Comparison of ENCODE assay signal across 23 cellular contexts in genomic region chr10:87579563-87579962, GRCh38.
DNase-seq lines count a peak whose midpoint lies in the region; ATAC-seq, FAIRE-seq and TF ChIP-seq lines count a peak whose summit lies in the region.
"Had no signal": no experiment of that assay in that cellular context is flagged by ENCODE, and none has a peak within 500 bp of the region (broad histone marks: within the 10 kb centered on the region; RNA-seq: fewer than 3 reads in every experiment).

No MANE protein-coding gene starts in this region.

- H3K27me3 ChIP-seq in duodenal mucosa (ENCODE audit: control insufficient read depth in 1 of 2, insufficient read depth in 2 of 2, low read length in 2 of 2) (no peaks in the 10 kb centered on the region), right lobe of liver (no peaks in the 10 kb centered on the region), thoracic aorta (replicated peaks; ENCODE audit: insufficient read depth) (no peaks in the 10 kb centered on the region), small intestine (ENCODE audit: control insufficient read depth in 2 of 2, insufficient read depth in 2 of 2, low read length in 2 of 2) (no peaks in the 10 kb centered on the region)
- H3K27me3 ChIP-seq: cardiac muscle cell, gastroesophageal sphincter, pancreas, vagina had no signal

- DNase-seq in M059J (ENCODE audit: low read depth): peak; percentile 6
- DNase-seq in right lobe of liver: no peak
- no peak for DNase-seq in thoracic aorta (ENCODE audit: low spot score)
- DNase-seq in NOMO-1 treated with dmso at 0.1 percent for 144 hours (lab: John Stamatoyannopoulos, UW; ENCODE audit: unreplicated experiment): no peak
- DNase-seq in small intestine: no peak
- DNase-seq: activated CD4-positive, CD25-positive, alpha-beta regulatory T cell treated with anti-CD3 and anti-CD28 coated beads, Interleukin-2, amount 50 U/mL, for 72 hours; activated T-cell treated with anti-CD3 and anti-CD28 coated beads, Interleukin-2, amount 50 U/mL, for 1 hour; CD4-positive, alpha-beta T cell; KBM-7; naive thymus-derived CD4-positive, alpha-beta T cell; NCI-H1694 treated with DMSO at 0.1 percent for 48 hours; NCI-H69; pancreas; right cardiac atrium; SHP77 treated with DMSO at 0.1 percent for 48 hours; substantia nigra had no signal

- no peak for TF ChIP-seq CTCF in right lobe of liver (IDR thresholded peaks at IDR 0.05)
- TF ChIP-seq CTCF in thoracic aorta (IDR thresholded peaks at IDR 0.05): no peak

- no peak overlapping the region for H3K9ac ChIP-seq in duodenal mucosa (ENCODE audit: low read depth in 1 of 2, low read length in 2 of 2)

- peaks cover 20 to 25% of the 10 kb centered on the region in 2 donors for H3K4me1 ChIP-seq in duodenal mucosa (ENCODE audit: control insufficient read depth in 1 of 2, insufficient read depth in 2 of 2, low read length in 2 of 2)
- H3K4me1 ChIP-seq in right lobe of liver: peaks cover 0 to 19% (median 1%) of the 10 kb centered on the region in 4 donors
- H3K4me1 ChIP-seq in thoracic aorta (ENCODE audit: control insufficient read depth in 1 of 2, low read depth in 2 of 2): peaks cover 4 to 14% of the 10 kb centered on the region in 2 donors
- no peaks in the 10 kb centered on the region for H3K4me1 ChIP-seq in small intestine (ENCODE audit: control insufficient read depth in 2 of 2, insufficient read depth in 1 of 2, low read depth in 1 of 2, low read length in 1 of 2)
- H3K4me1 ChIP-seq: HAP-1, vagina had no signal

- FAIRE-seq in small intestine (lab: Jason Lieb, UNC): no peak
- FAIRE-seq: G401.6, pancreas had no signal

- peak overlapping the region; percentile 8 to 41 for H3K4me3 ChIP-seq in duodenal mucosa (ENCODE audit: low read depth in 1 of 2, low read length in 2 of 2)
- peak overlapping the region in 1 of 3 donors; percentile 14 for H3K4me3 ChIP-seq in right lobe of liver
- peak overlapping the region; percentile 32 for H3K4me3 ChIP-seq in thoracic aorta
- H3K4me3 ChIP-seq in small intestine (ENCODE audit: low read depth in 1 of 2, low read length in 2 of 2): no peak overlapping the region
- H3K4me3 ChIP-seq: cardiac muscle cell, gastroesophageal sphincter, HAP-1, pancreas, vagina had no signal

- whole genome bisulfite sequencing in right lobe of liver (ENCODE audit: insufficient coverage, low coverage, low lambda C conversion rate, missing lambda C conversion rate): 37% methylated on average over 1 of the region's 1 CpG
- WGBS in small intestine, 3 donors: 54 to 71% (median 69%) methylated on average over 1 of the region's 1 CpG

- no peaks in the 10 kb centered on the region for H3K36me3 ChIP-seq in duodenal mucosa (ENCODE audit: control insufficient read depth in 1 of 2, insufficient read depth in 2 of 2, low read length in 2 of 2)
- no peaks in the 10 kb centered on the region for H3K36me3 ChIP-seq in right lobe of liver
- H3K36me3 ChIP-seq in thoracic aorta: no peaks in the 10 kb centered on the region
- no peaks in the 10 kb centered on the region for H3K36me3 ChIP-seq in small intestine (ENCODE audit: control insufficient read depth in 2 of 2, insufficient read depth in 2 of 2, low read length in 2 of 2)
- H3K36me3 ChIP-seq: cardiac muscle cell, gastroesophageal sphincter, HAP-1, pancreas, vagina had no signal

- intact Hi-C loops in right lobe of liver (cut with DNase I): no loop called here

- TF ChIP-seq POLR2A in right lobe of liver (IDR thresholded peaks at IDR 0.05): no peak

- ATAC-seq in right lobe of liver (peak; percentile 57 to 84 (median 74)), thoracic aorta (ENCODE audit: insufficient number of reproducible peaks, low FRiP score, low read depth) (no peak), HG03175 (IDR thresholded peaks at IDR 0.05; ENCODE audit: unreplicated experiment) (no peak)
- ATAC-seq: naive thymus-derived CD4-positive, alpha-beta T cell had no signal

- no peak overlapping the region for H3K27ac ChIP-seq in duodenal mucosa (ENCODE audit: low read depth, low read length)
- H3K27ac ChIP-seq in right lobe of liver: peak overlapping the region; percentile 0 to 56 (median 52)
- H3K27ac ChIP-seq in thoracic aorta: no peak overlapping the region
- no peak overlapping the region for H3K27ac ChIP-seq in small intestine (ENCODE audit: low read depth in 1 of 2, low read length in 1 of 2)
- H3K27ac ChIP-seq: cardiac muscle cell, gastroesophageal sphincter, vagina had no signal

- H3K9me3 ChIP-seq in duodenal mucosa (ENCODE audit: control insufficient read depth in 1 of 2, low read length in 2 of 2) (no peaks in the 10 kb centered on the region), right lobe of liver (no peaks in the 10 kb centered on the region), thoracic aorta (no peaks in the 10 kb centered on the region), small intestine (ENCODE audit: control insufficient read depth, low read depth) (no peaks in the 10 kb centered on the region)
- H3K9me3 ChIP-seq: gastroesophageal sphincter, HAP-1, pancreas, vagina had no signal

Comparison
In these comparisons a context has a peak if more than half of its experiments do, and no peak if none do; other contexts are left out.
1. H3K27ac ChIP-seq: peak in right lobe of liver (3 of 3); none in duodenal mucosa (single experiment), thoracic aorta (0 of 2) and small intestine (0 of 2).
2. H3K4me3 ChIP-seq: peak in duodenal mucosa (2 of 2) and thoracic aorta (single experiment); none in small intestine (0 of 2).
3. ATAC-seq: peak in right lobe of liver (4 of 4); none in thoracic aorta (single experiment) and HG03175 (single experiment).